1 cellular context compared by ENCODE assay signal in the genomic region with DNA sequence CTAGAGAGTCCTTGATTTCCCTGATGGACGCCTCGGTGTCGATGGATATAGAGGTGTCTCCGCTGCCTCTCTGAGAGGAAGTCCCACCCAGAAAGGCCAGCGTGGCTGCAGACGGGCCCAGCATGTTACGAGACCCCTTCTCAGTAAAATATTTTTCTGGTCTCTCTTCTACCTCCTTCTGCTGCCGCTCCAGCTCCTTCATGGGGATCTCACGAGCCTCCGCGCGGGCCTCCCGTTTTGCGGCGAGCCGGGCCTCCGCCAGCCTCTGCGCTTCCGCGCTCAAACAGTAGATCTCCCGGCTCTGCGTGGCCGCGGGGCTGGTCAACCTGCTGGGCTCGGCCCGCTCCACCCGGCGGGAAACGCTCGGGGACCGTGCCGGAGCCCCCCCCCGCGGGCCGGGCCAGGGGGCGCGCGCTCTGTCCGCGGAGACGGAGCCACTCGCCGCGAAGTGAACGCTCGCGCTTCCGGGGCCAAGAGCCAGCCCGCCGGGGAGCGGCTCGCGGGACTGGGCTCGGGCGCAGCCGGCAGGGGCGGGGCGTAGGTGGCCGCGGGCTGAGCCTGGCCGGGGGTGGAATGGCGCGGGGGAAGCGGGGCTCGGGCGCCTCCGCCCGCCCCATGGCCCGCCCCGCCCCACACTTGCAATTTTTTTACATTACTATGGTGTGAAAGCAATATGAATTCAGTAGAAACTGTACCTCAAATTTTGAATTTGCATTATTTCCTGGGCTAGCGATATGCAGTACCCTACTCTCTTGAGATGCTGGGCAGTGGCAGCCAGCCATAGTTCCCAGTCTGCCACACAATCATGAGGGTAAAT.
A peak's percentile ranks its signal among the peaks of the same experiment; 100 is the strongest.
TF ChIP-seq lines count a peak whose summit lies in the region.

No MANE protein-coding gene starts in this region.

TF ChIP-seq in HepG2, 621 proteins besides CTCF, POLR2A, EP300 and RAD21 (continued from another document):
- TF ChIP-seq, protein P1, sequence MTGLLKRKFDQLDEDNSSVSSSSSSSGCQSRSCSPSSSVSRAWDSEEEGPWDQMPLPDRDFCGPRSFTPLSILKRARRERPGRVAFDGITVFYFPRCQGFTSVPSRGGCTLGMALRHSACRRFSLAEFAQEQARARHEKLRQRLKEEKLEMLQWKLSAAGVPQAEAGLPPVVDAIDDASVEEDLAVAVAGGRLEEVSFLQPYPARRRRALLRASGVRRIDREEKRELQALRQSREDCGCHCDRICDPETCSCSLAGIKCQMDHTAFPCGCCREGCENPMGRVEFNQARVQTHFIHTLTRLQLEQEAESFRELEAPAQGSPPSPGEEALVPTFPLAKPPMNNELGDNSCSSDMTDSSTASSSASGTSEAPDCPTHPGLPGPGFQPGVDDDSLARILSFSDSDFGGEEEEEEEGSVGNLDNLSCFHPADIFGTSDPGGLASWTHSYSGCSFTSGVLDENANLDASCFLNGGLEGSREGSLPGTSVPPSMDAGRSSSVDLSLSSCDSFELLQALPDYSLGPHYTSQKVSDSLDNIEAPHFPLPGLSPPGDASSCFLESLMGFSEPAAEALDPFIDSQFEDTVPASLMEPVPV (CRISPR knock-in tag; IDR thresholded peaks at IDR 0.05), result peak; percentile 55; the same call in 1 of the 2 replicates
- peak; percentile 78; the same call in 1 of the 2 replicates for TF ChIP-seq BORCS8-MEF2B (CRISPR knock-in tag; IDR thresholded peaks at IDR 0.05)
- TF ChIP-seq PHF20 (CRISPR knock-in tag; IDR thresholded peaks at IDR 0.05), result peak; percentile 62
- peak; percentile 92 for TF ChIP-seq ZNF451 (CRISPR knock-in tag; IDR thresholded peaks at IDR 0.05)
- TF ChIP-seq, protein P2, sequence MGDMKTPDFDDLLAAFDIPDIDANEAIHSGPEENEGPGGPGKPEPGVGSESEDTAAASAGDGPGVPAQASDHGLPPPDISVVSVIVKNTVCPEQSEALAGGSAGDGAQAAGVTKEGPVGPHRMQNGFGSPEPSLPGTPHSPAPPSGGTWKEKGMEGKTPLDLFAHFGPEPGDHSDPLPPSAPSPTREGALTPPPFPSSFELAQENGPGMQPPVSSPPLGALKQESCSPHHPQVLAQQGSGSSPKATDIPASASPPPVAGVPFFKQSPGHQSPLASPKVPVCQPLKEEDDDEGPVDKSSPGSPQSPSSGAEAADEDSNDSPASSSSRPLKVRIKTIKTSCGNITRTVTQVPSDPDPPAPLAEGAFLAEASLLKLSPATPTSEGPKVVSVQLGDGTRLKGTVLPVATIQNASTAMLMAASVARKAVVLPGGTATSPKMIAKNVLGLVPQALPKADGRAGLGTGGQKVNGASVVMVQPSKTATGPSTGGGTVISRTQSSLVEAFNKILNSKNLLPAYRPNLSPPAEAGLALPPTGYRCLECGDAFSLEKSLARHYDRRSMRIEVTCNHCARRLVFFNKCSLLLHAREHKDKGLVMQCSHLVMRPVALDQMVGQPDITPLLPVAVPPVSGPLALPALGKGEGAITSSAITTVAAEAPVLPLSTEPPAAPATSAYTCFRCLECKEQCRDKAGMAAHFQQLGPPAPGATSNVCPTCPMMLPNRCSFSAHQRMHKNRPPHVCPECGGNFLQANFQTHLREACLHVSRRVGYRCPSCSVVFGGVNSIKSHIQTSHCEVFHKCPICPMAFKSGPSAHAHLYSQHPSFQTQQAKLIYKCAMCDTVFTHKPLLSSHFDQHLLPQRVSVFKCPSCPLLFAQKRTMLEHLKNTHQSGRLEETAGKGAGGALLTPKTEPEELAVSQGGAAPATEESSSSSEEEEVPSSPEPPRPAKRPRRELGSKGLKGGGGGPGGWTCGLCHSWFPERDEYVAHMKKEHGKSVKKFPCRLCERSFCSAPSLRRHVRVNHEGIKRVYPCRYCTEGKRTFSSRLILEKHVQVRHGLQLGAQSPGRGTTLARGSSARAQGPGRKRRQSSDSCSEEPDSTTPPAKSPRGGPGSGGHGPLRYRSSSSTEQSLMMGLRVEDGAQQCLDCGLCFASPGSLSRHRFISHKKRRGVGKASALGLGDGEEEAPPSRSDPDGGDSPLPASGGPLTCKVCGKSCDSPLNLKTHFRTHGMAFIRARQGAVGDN (CRISPR knock-in tag; IDR thresholded peaks at IDR 0.05), result peak; percentile 92
- TF ChIP-seq KDM1A (CRISPR knock-in tag; IDR thresholded peaks at IDR 0.05), result no peak
- no peak for TF ChIP-seq ZNF264 (CRISPR knock-in tag; IDR thresholded peaks at IDR 0.05)
- TF ChIP-seq, protein P3, sequence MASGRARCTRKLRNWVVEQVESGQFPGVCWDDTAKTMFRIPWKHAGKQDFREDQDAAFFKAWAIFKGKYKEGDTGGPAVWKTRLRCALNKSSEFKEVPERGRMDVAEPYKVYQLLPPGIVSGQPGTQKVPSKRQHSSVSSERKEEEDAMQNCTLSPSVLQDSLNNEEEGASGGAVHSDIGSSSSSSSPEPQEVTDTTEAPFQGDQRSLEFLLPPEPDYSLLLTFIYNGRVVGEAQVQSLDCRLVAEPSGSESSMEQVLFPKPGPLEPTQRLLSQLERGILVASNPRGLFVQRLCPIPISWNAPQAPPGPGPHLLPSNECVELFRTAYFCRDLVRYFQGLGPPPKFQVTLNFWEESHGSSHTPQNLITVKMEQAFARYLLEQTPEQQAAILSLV (CRISPR knock-in tag; IDR thresholded peaks at IDR 0.05; ENCODE audit: borderline replicate concordance), result peak; percentile 41; the same call in 1 of the 2 replicates
- no peak for TF ChIP-seq PRMT3 (CRISPR knock-in tag; IDR thresholded peaks at IDR 0.05; ENCODE audit: borderline replicate concordance, low read depth)
